8 cellular contexts compared by ENCODE assay signal in the genomic region with DNA sequence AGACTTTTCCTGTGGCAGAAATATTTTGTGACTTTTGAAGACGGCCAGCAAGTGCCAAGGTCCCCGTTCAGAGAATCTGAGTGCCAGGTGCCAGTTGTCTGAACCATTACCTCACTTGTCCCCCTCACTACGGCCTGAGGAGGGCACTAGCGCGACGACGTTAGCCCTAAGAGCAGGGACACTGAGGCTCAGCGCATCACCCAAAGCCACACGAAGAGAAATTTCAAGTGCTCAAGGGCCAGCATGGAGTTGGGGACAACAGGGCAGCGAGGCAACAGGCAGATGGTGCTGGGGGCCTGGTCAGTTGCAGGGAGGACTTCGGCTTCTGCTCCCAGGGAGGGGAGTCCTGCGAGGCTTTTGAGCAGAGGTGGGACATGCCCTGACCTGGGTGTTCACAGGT. TPM values are rescaled to one million over a fixed set of nuclear protein-coding genes. Genes with fewer than 3 reads are reported as not detected.
DNase-seq lines count a peak whose midpoint lies in the region; ATAC-seq lines count a peak whose summit lies in the region.
"Had no signal": no experiment of that assay in that cellular context is flagged by ENCODE, and none has a peak within 500 bp of the region (broad histone marks: within the 10 kb centered on the region; RNA-seq: fewer than 3 reads in every experiment).

No MANE protein-coding gene starts in this region.

- peak; percentile 39 for DNase-seq in ELF-1 (ENCODE audit: low read depth, low spot score)
- peak; percentile 75 for DNase-seq in H7
- DNase-seq in activated naive CD4-positive, alpha-beta T cell treated with anti-CD3 and anti-CD28 coated beads, Interleukin-2, amount 50 U/mL, for 16 hours, result peak; percentile 35
- DNase-seq in lung microvascular endothelial cell (ENCODE audit: low read depth in 2 of 2), result peak; percentile 34 to 59
- no peak for DNase-seq in ecto neural progenitor cell (ENCODE audit: low spot score)
- DNase-seq in AG08396 (ENCODE audit: low spot score), result no peak

- H3K4me3 ChIP-seq in H7 (ENCODE audit: insufficient read depth, low read depth, low read length), result no peak overlapping the region
- H3K4me3 ChIP-seq: SK-N-MC had no signal

- no peak for ATAC-seq in HG03354 (IDR thresholded peaks at IDR 0.05; ENCODE audit: poor library complexity, severe bottlenecking, unreplicated experiment)

- no peaks in the 10 kb centered on the region for H3K27me3 ChIP-seq in H7 (ENCODE audit: control insufficient read depth, insufficient read depth, low read length)

- peaks cover 12% of the 10 kb centered on the region for H3K36me3 ChIP-seq in H7 (replicated peaks; ENCODE audit: control insufficient read depth, insufficient read depth, low read length)

RNA-seq across cellular contexts. Expression of a gene that starts 9.5 kb away (rescaled TPM):
- 48.0 and 48.3 TPM in 2 replicates for total RNA-seq in H7 (2014; rRNA removed; shearing (Covaris generic))
- total RNA-seq in lung microvascular endothelial cell, result 41.2 and 74.0 TPM in 2 replicates

RNA-seq across cellular contexts. Expression of a gene that starts 13.5 kb away (rescaled TPM):
- 226 and 254 TPM in 2 replicates for total RNA-seq in H7 (2014; rRNA removed; shearing (Covaris generic))
- 198 and 235 TPM in 2 replicates for total RNA-seq in lung microvascular endothelial cell

RNA-seq across cellular contexts. Expression of a gene that starts 30.5 kb away (rescaled TPM):
- 2.3 and 2.6 TPM in 2 replicates for total RNA-seq in H7 (2014; rRNA removed; shearing (Covaris generic))
- 1.3 and 1.8 TPM in 2 replicates for total RNA-seq in lung microvascular endothelial cell

RNA-seq across cellular contexts. Expression of a gene that starts 50.4 kb away (rescaled TPM):
- total RNA-seq in H7 (2014; rRNA removed; shearing (Covaris generic)), result 15.2 and 16.1 TPM in 2 replicates
- total RNA-seq in lung microvascular endothelial cell, result 7.8 and 8.7 TPM in 2 replicates

RNA-seq across cellular contexts. Expression of a gene that starts 56.5 kb away (rescaled TPM):
- 32.2 and 36.1 TPM in 2 replicates for total RNA-seq in H7 (2014; rRNA removed; shearing (Covaris generic))
- 5.4 and 6.2 TPM in 2 replicates for total RNA-seq in lung microvascular endothelial cell

Comparison
In these comparisons a context has a peak if more than half of its experiments do, and no peak if none do; other contexts are left out.
1. DNase-seq: peak in ELF-1 (single experiment), H7 (single experiment), activated naive CD4-positive, alpha-beta T cell treated with anti-CD3 and anti-CD28 coated beads, Interleukin-2, amount 50 U/mL, for 16 hours (single experiment) and lung microvascular endothelial cell (2 of 2); none in ecto neural progenitor cell (single experiment) and AG08396 (single experiment).